In the genomic region with DNA sequence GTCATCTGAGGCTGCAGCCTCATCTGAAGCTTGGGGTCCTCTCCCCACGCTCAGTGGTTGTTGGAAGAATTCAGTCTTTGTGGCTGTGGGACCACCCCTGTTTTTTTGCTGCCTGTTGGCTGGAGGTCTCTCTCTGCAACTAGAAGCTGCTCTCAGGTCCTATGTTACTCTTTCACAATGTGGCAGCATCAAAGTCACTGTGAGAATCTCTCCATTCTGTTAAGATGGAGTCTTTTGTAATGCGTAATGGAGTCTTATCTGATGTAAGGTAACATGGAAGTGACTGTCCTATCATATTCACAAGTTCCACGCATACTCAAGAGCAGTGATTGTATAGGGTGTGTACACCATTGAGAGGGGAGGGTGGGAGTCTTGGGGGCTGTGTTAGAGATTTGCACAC, we compare ENCODE assay signal across 26 cellular contexts. TPM values are rescaled to one million over a fixed set of nuclear protein-coding genes. Genes with fewer than 3 reads are reported as not detected.
"Had no signal": no experiment of that assay in that cellular context is flagged by ENCODE, and none has a peak within 500 bp of the region (broad histone marks: within the 10 kb centered on the region; RNA-seq: fewer than 3 reads in every experiment).

No MANE protein-coding gene starts in this region.

- FAIRE-seq: frontal cortex, kidney, small intestine, urothelium cell line had no signal

- H3K4me1 ChIP-seq: right atrium auricular region had no signal

- H3K27me3 Mint-ChIP-seq: memory B cell; natural killer cell treated with Interleukin-12 subunit alpha and Interleukin-12 subunit beta and Interleukin-15 and Interleukin-18, amount 100 ng/mL, for 72 hours; type B pancreatic cell had no signal

- H3K27ac Mint-ChIP-seq: memory B cell; natural killer cell treated with Interleukin-12 subunit alpha and Interleukin-12 subunit beta and Interleukin-15 and Interleukin-18, amount 100 ng/mL, for 72 hours; neural progenitor cell; type B pancreatic cell had no signal

- H3K9me3 ChIP-seq: heart right ventricle, left ventricle myocardium inferior, lower lobe of right lung, ovary, right atrium auricular region, stomach, thoracic aorta had no signal

- H3K27ac ChIP-seq: coronary artery, heart right ventricle, left ventricle myocardium inferior, lower lobe of right lung, neural progenitor cell, ovary, right atrium auricular region, stomach, thoracic aorta had no signal

- H3K4me2 ChIP-seq: neural progenitor cell had no signal

- H3K9me3 Mint-ChIP-seq: memory B cell; natural killer cell treated with Interleukin-12 subunit alpha and Interleukin-12 subunit beta and Interleukin-15 and Interleukin-18, amount 100 ng/mL, for 72 hours; neural progenitor cell; type B pancreatic cell had no signal

- DNase-seq: dorsolateral prefrontal cortex; effector CD8-positive, alpha-beta T cell; heart right ventricle; kidney; left cardiac atrium; left ventricle myocardium inferior; lower lobe of right lung; midbrain; nucleus accumbens; ovary; small intestine; stimulated activated CD4-positive, alpha-beta T cell treated with anti-CD3 and anti-CD28 coated beads, Interleukin-12 subunit alpha, Interleukin-12 subunit beta, amount 100 ng/mL, for 4 hours; stimulated activated naive CD4-positive, alpha-beta T cell; stomach; substantia nigra had no signal

- H3K4me3 Mint-ChIP-seq: memory B cell; natural killer cell treated with Interleukin-12 subunit alpha and Interleukin-12 subunit beta and Interleukin-15 and Interleukin-18, amount 100 ng/mL, for 72 hours; neural progenitor cell; type B pancreatic cell had no signal

- H3K36me3 ChIP-seq: neural progenitor cell, ovary, right atrium auricular region, thoracic aorta had no signal

- ATAC-seq: heart right ventricle; left cardiac atrium; lower lobe of right lung; natural killer cell treated with Interleukin-12 subunit alpha and Interleukin-12 subunit beta and Interleukin-15 and Interleukin-18, amount 100 ng/mL, for 72 hours had no signal

- H3K27me3 ChIP-seq: dorsolateral prefrontal cortex, heart right ventricle, neural progenitor cell, ovary, right atrium auricular region, stomach had no signal

- H3K9ac ChIP-seq: neural progenitor cell had no signal

- H3K36me3 Mint-ChIP-seq: natural killer cell treated with Interleukin-12 subunit alpha and Interleukin-12 subunit beta and Interleukin-15 and Interleukin-18, amount 100 ng/mL, for 72 hours had no signal

- H3K4me3 ChIP-seq: coronary artery, heart right ventricle, left ventricle myocardium inferior, lower lobe of right lung, neural progenitor cell, ovary, right atrium auricular region, stomach, thoracic aorta had no signal

RNA-seq across cellular contexts. Expression of a gene that starts 26.3 kb away (rescaled TPM):
- total RNA-seq: fibroblast of lung; heart right ventricle; left cardiac atrium; left ventricle myocardium inferior; natural killer cell treated with Interleukin-12 subunit alpha and Interleukin-12 subunit beta and Interleukin-15 and Interleukin-18, amount 100 ng/mL, for 72 hours; posterior vena cava; right atrium auricular region had no signal
- polyA plus RNA-seq: fibroblast of lung, heart right ventricle had no signal
